In genomic region chr6:116277124-116277523, GRCh38 we compare ENCODE assay signal across 8 cellular contexts. TPM values are rescaled to one million over a fixed set of nuclear protein-coding genes. Genes with fewer than 3 reads are reported as not detected.
DNase-seq lines count a peak whose midpoint lies in the region; ATAC-seq and TF ChIP-seq lines count a peak whose summit lies in the region.

No MANE protein-coding gene starts in this region.

- no peaks in the 10 kb centered on the region for H3K27me3 ChIP-seq in IMR-90 (ENCODE audit: control insufficient read depth, insufficient read depth, low read length)
- no peaks in the 10 kb centered on the region for H3K27me3 ChIP-seq in naive thymus-derived CD4-positive, alpha-beta T cell (ENCODE audit: control insufficient read depth in 2 of 2, insufficient read depth in 2 of 2, low read length in 2 of 2)

- H3K36me3 ChIP-seq in IMR-90 (ENCODE audit: control insufficient read depth, insufficient read depth, low read length) = peaks cover 11% of the 10 kb centered on the region
- H3K36me3 ChIP-seq in naive thymus-derived CD4-positive, alpha-beta T cell (ENCODE audit: control insufficient read depth in 2 of 3, insufficient read depth in 3 of 3, low read length in 3 of 3) = peaks cover 9 to 22% (median 9%) of the 10 kb centered on the region in 3 experiments

- CTCF ChIA-PET in IMR-90 (lab: Yijun Ruan, JAX) = interaction anchor here (1.3 to 1.6 kb wide), 2 partner anchors 8 to 10 kb away, joined by 4 to 9 read pairs; no protein-coding TSS in a partner anchor
- CTCF ChIA-PET in naive thymus-derived CD4-positive, alpha-beta T cell (lab: Charles Lee) = interaction anchor here (1.6 kb wide), 1 partner anchor 8 kb away, joined by 6 read pairs; no protein-coding TSS in a partner anchor

- no CpG with 5 or more reads among the region's 3 CpGs for WGBS in IMR-90 (ENCODE audit: extremely low coverage in 2 of 2, insufficient read length in 1 of 2), 2 experiments

- no peak overlapping the region for H4K8ac ChIP-seq in IMR-90 (ENCODE audit: low read depth in 2 of 2, low read length in 2 of 2)

- no peaks in the 10 kb centered on the region for H3K9me3 Mint-ChIP-seq in central memory CD8-positive, alpha-beta T cell
- H3K9me3 Mint-ChIP-seq in naive thymus-derived CD4-positive, alpha-beta T cell = peaks cover 0 to 3% (median 0%) of the 10 kb centered on the region in 11 donors

- H2BK20ac ChIP-seq in IMR-90 (ENCODE audit: low read depth, low read length) = no peak overlapping the region

- no peak overlapping the region for H2BK5ac ChIP-seq in IMR-90 (ENCODE audit: low read depth, low read length, poor library complexity, severe bottlenecking)

- H3K4ac ChIP-seq in IMR-90 (ENCODE audit: low read depth, low read length) = peak overlapping the region; percentile 32; the same call in 1 of the 2 replicates

- no peak overlapping the region for H2BK15ac ChIP-seq in IMR-90 (ENCODE audit: low read depth, low read length)

- TF ChIP-seq POLR2A in IMR-90 (IDR thresholded peaks at IDR 0.05; ENCODE audit: low read depth, low read length) = no peak

- H3K4me2 ChIP-seq in IMR-90 (ENCODE audit: low read depth, low read length) = peak overlapping the region; percentile 96

- intact Hi-C loops in IMR-90 (cut with micrococcal nuclease) = no loop called here
- intact Hi-C loops in naive thymus-derived CD4-positive, alpha-beta T cell (cut with micrococcal nuclease) = loop anchor here in 1 of 2 donors (5.0 to 10.0 kb wide), 3 partner anchors 60 to 1398 kb away; partner anchors contain the start of genes NUS1 and ZUP1

- H3K14ac ChIP-seq in IMR-90 (replicated peaks; ENCODE audit: low read depth, low read length) = peak overlapping the region; percentile 95

- no peak overlapping the region for H4K5ac ChIP-seq in IMR-90 (ENCODE audit: low read depth, low read length)

- H3K4me3 Mint-ChIP-seq in central memory CD8-positive, alpha-beta T cell = peak overlapping the region; percentile 89
- peak overlapping the region; percentile 96 to 100 (median 98) for H3K4me3 Mint-ChIP-seq in naive thymus-derived CD4-positive, alpha-beta T cell

- 0 out of 2 replicates have a peak overlapping the region, but pooled peaks have one; percentile 33 for H3K27ac ChIP-seq in IMR-90 (ENCODE audit: insufficient read depth, low read length)
- H3K27ac ChIP-seq in naive thymus-derived CD4-positive, alpha-beta T cell (ENCODE audit: low read depth, low read length) = peak overlapping the region; percentile 99

- peaks cover 0 to 35% of the 10 kb centered on the region in 2 experiments; a peak in 2 of 4 replicates for H3K79me1 ChIP-seq in IMR-90 (ENCODE audit: low read depth in 1 of 2, low read length in 2 of 2)

- no peak for TF ChIP-seq CTCF in AG09309 (IDR thresholded peaks at IDR 0.05; ENCODE audit: control insufficient read depth, insufficient read depth, low read depth, low read length, missing control alignments)
- no peak for TF ChIP-seq CTCF in IMR-90 (conservative IDR thresholded peaks at IDR 0.05; ENCODE audit: low read depth, low read length)

- DNase-seq in AG09309 (ENCODE audit: low read depth) (no peak), IMR-90 (no peak)
- DNase-seq in central memory CD8-positive, alpha-beta T cell (ENCODE audit: low spot score in 2 of 2) = no peak
- no peak for DNase-seq in naive thymus-derived CD4-positive, alpha-beta T cell

- no peak overlapping the region for H4K91ac ChIP-seq in IMR-90 (ENCODE audit: insufficient read depth, low read depth, low read length)

- POLR2A ChIA-PET in IMR-90 (lab: Charles Lee; ENCODE audit: unreplicated experiment) = no interaction called here
- POLR2A ChIA-PET in naive thymus-derived CD4-positive, alpha-beta T cell (lab: Charles Lee) = interaction anchor here (0.7 to 5.4 kb wide), 6 partner anchors 7 to 294 kb away, joined by 3 to 70 read pairs (median 22); partner anchors contain the start of genes RWDD1 and TSPYL4

- H2AK5ac ChIP-seq in IMR-90 (ENCODE audit: low read depth, low read length) = no peak overlapping the region

- H2AK9ac ChIP-seq in IMR-90 (replicated peaks; ENCODE audit: low read depth, low read length, poor library complexity) = no peak overlapping the region

- H3K9me3 ChIP-seq in IMR-90 (ENCODE audit: control insufficient read depth, insufficient read depth, low read length) = no peaks in the 10 kb centered on the region
- no peaks in the 10 kb centered on the region for H3K9me3 ChIP-seq in naive thymus-derived CD4-positive, alpha-beta T cell (ENCODE audit: control insufficient read depth in 2 of 3, low read length in 3 of 3)

- H3K4me3 ChIP-seq in AG09309 (ENCODE audit: control insufficient read depth, low read depth, low read length) = peak overlapping the region; percentile 91
- peak overlapping the region; percentile 60 for H3K4me3 ChIP-seq in IMR-90 (ENCODE audit: insufficient read depth, low read depth, low read length)
- H3K4me3 ChIP-seq in naive thymus-derived CD4-positive, alpha-beta T cell (ENCODE audit: low read length) = peak overlapping the region; percentile 86

- H4K20me1 ChIP-seq in IMR-90 (ENCODE audit: insufficient read depth, low read length) = peaks cover 27% of the 10 kb centered on the region

- H3K4me1 Mint-ChIP-seq in central memory CD8-positive, alpha-beta T cell = peaks cover 64% of the 10 kb centered on the region
- peaks cover 40 to 90% (median 71%) of the 10 kb centered on the region in 7 donors for H3K4me1 Mint-ChIP-seq in naive thymus-derived CD4-positive, alpha-beta T cell

- dilution Hi-C loops in IMR-90 (cut with HindIII; ENCODE audit: low sequenced_read_pairs, unreplicated experiment) = no loop called here

- in situ Hi-C loops in IMR-90 (cut with MboI; ENCODE audit: low sequenced_read_pairs) = loop anchor here (25.0 kb wide), 1 partner anchor 160 kb away; no protein-coding TSS in a partner anchor

- H3K4me1 ChIP-seq in IMR-90 (ENCODE audit: control insufficient read depth, insufficient read depth, low read length) = peaks cover 6% of the 10 kb centered on the region
- peaks cover 39 to 43% of the 10 kb centered on the region in 2 donors for H3K4me1 ChIP-seq in naive thymus-derived CD4-positive, alpha-beta T cell (ENCODE audit: control insufficient read depth in 2 of 2, insufficient read depth in 2 of 2, low read length in 2 of 2)

- H3K27ac Mint-ChIP-seq in central memory CD8-positive, alpha-beta T cell (ENCODE audit: low read depth) = peak overlapping the region; percentile 98
- peak overlapping the region; percentile 64 to 100 (median 99) for H3K27ac Mint-ChIP-seq in naive thymus-derived CD4-positive, alpha-beta T cell

- H3K36me3 Mint-ChIP-seq in central memory CD8-positive, alpha-beta T cell (ENCODE audit: insufficient read depth) = peaks cover 68% of the 10 kb centered on the region
- H3K36me3 Mint-ChIP-seq in naive thymus-derived CD4-positive, alpha-beta T cell = peaks cover 3 to 44% (median 27%) of the 10 kb centered on the region in 5 donors

- ATAC-seq in IMR-90 (ENCODE audit: low read depth) = no peak
- no peak for ATAC-seq in central memory CD8-positive, alpha-beta T cell (replicated peaks; ENCODE audit: extremely low read depth, poor library complexity, severe bottlenecking)
- no peak for ATAC-seq in naive thymus-derived CD4-positive, alpha-beta T cell
- no peak for ATAC-seq in HG03175 (IDR thresholded peaks at IDR 0.05; ENCODE audit: unreplicated experiment)
- ATAC-seq in HG02588 (IDR thresholded peaks at IDR 0.05; ENCODE audit: unreplicated experiment) = no peak
- no peak for ATAC-seq in HG03135 (IDR thresholded peaks at IDR 0.05; ENCODE audit: unreplicated experiment)
- no peak for ATAC-seq in GM21528 (IDR thresholded peaks at IDR 0.05; ENCODE audit: low FRiP score, unreplicated experiment)

- peak overlapping the region; percentile 84; the same call in 1 of the 2 replicates for H3K23ac ChIP-seq in IMR-90 (ENCODE audit: low read depth, low read length)

- H3K9ac ChIP-seq in IMR-90 (ENCODE audit: low read depth, low read length) = peak overlapping the region; percentile 85

- no TSS peak for BruUV-seq in IMR-90 (replicated peaks; lab: Mats Ljungman, UMichigan)

- no peak overlapping the region for H2BK120ac ChIP-seq in IMR-90 (ENCODE audit: low read depth, low read length)

- no peak overlapping the region for H3K56ac ChIP-seq in IMR-90 (ENCODE audit: extremely low read depth, insufficient read depth, low read length)

- no peak overlapping the region for H2AFZ ChIP-seq in IMR-90 (replicated peaks; ENCODE audit: low read length, poor library complexity)

- no peak for TF ChIP-seq RAD21 in IMR-90 (IDR thresholded peaks at IDR 0.05; ENCODE audit: low read length)

- H3K27me3 Mint-ChIP-seq in central memory CD8-positive, alpha-beta T cell = no peaks in the 10 kb centered on the region
- peaks cover 0 to 3% (median 0%) of the 10 kb centered on the region in 5 donors for H3K27me3 Mint-ChIP-seq in naive thymus-derived CD4-positive, alpha-beta T cell

- H3K9me1 ChIP-seq in IMR-90 (ENCODE audit: insufficient read depth, low read length) = peaks cover 5% of the 10 kb centered on the region

- H3K18ac ChIP-seq in IMR-90 (ENCODE audit: low read depth, low read length) = no peak overlapping the region

TF ChIP-seq in IMR-90, 13 proteins besides CTCF, POLR2A, EP300 and RAD21 (continues in another document):
- TF ChIP-seq, protein P1, sequence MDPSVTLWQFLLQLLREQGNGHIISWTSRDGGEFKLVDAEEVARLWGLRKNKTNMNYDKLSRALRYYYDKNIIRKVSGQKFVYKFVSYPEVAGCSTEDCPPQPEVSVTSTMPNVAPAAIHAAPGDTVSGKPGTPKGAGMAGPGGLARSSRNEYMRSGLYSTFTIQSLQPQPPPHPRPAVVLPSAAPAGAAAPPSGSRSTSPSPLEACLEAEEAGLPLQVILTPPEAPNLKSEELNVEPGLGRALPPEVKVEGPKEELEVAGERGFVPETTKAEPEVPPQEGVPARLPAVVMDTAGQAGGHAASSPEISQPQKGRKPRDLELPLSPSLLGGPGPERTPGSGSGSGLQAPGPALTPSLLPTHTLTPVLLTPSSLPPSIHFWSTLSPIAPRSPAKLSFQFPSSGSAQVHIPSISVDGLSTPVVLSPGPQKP (IDR thresholded peaks at IDR 0.05; ENCODE audit: borderline replicate concordance, low read depth, low read length) = no peak
- TF ChIP-seq SMC3 (IDR thresholded peaks at IDR 0.05; ENCODE audit: low read depth, low read length) (no peak), NFE2L2 (IDR thresholded peaks at IDR 0.05; ENCODE audit: low read depth, low read length) (no peak), FOS (IDR thresholded peaks at IDR 0.05; ENCODE audit: low read depth, low read length) (no peak)

RNA-seq across cellular contexts. Expression of gene TSPYL1, which starts 2.6 kb away (rescaled TPM):
- total RNA-seq in IMR-90 (2012; rRNA removed) = 111 and 121 TPM in 2 replicates
- polyA plus RNA-seq in IMR-90 (2012; rRNA removed) = 30.1 and 32.4 TPM in 2 replicates
- polyA plus RNA-seq in IMR-90 (2012; cell fraction: cytosol; rRNA removed) = 19.1 and 19.2 TPM in 2 replicates
- 7.1 and 14.7 TPM in 2 replicates for polyA plus RNA-seq in IMR-90 (2012; cell fraction: nucleus; rRNA removed; ENCODE audit: low replicate concordance)
- total RNA-seq in naive thymus-derived CD4-positive, alpha-beta T cell = 100 to 1,000 TPM in 3 of 5 experiments, 10 to 100 TPM in 2; 42.8 to 226 (median 104) TPM
- polyA plus RNA-seq in naive thymus-derived CD4-positive, alpha-beta T cell = 10 to 100 TPM; 34.9 to 43.9 TPM

RNA-seq across cellular contexts. Expression of gene TSPYL4, which starts 23.2 kb away (rescaled TPM):
- total RNA-seq in IMR-90 (2012; rRNA removed) = 22.0 and 23.1 TPM in 2 replicates
- polyA plus RNA-seq in IMR-90 (2012; rRNA removed) = 29.0 and 29.9 TPM in 2 replicates
- 11.5 and 20.0 TPM in 2 replicates for polyA plus RNA-seq in IMR-90 (2012; cell fraction: cytosol; rRNA removed)
- 21.8 and 63.1 TPM in 2 replicates for polyA plus RNA-seq in IMR-90 (2012; cell fraction: nucleus; rRNA removed; ENCODE audit: low replicate concordance)
- 10 to 100 TPM; 18.2 to 58.2 (median 21.5) TPM for total RNA-seq in naive thymus-derived CD4-positive, alpha-beta T cell
- polyA plus RNA-seq in naive thymus-derived CD4-positive, alpha-beta T cell = 10 to 100 TPM in 1 of 2 donors, 1 to 10 TPM in 1; 9.7 to 19.3 TPM
